8 cellular contexts compared by ENCODE assay signal in the genomic region with DNA sequence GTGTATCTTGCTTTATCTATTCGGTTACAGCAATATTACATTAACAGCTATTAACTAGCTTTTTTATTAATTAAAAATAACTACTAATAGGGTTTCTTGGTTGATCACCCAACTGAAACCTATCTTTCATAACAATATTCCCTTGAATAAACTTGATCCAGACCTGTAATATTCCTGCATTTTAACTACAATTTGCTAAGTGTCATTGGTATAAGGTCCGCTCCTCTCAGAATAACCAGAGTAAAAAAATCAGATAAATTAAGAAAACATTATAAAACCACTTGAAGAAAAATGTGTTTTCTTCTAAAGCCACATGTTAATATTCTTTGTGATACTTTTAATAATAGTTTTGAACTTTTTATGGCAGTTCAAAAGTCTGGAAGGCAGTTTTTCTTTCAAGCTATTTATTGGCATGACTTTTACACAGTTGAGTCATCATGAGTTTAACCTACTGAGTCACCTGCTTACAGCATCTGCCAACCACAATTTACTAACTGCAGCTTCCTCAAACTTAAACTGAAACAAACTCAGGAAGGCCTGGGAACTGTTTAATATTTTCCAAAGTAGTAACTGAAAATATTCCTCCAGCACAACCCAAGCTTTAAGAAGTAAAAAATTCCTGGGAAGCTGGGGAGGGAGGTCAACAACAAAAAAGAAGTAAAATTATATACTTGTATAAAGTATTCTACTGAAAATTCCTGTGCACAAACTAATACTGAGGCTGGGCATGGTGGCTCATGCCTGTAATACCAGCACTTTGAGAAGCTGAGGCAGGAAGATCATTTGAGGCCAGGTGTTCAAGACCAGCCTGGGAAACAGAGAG.
DNase-seq lines count a peak whose midpoint lies in the region; ATAC-seq and TF ChIP-seq lines count a peak whose summit lies in the region.

No MANE protein-coding gene starts in this region.

- H3K36me3 Mint-ChIP-seq in T-helper 2 cell treated with Interferon-gamma antibody and Interleukin-4, amounts not matched to agents 5 μg/mL and 100 μg/mL, for 36 hours (ENCODE audit: low read depth) = peaks cover 16% of the 10 kb centered on the region

- no peaks in the 10 kb centered on the region for H3K9me3 Mint-ChIP-seq in T-helper 2 cell treated with Interferon-gamma antibody and Interleukin-4, amounts not matched to agents 5 μg/mL and 100 μg/mL, for 36 hours

- peak overlapping the region; percentile 51 for H3K4me3 Mint-ChIP-seq in T-helper 2 cell treated with Interferon-gamma antibody and Interleukin-4, amounts not matched to agents 5 μg/mL and 100 μg/mL, for 36 hours

- H3K4me3 ChIP-seq in skeletal muscle satellite cell (ENCODE audit: low read length) = no peak overlapping the region

- H3K9ac ChIP-seq in skeletal muscle satellite cell (ENCODE audit: low read depth, low read length) = no peak overlapping the region

- H3K4me1 ChIP-seq in foreskin keratinocyte (peaks cover 24% of the 10 kb centered on the region), skeletal muscle satellite cell (ENCODE audit: control insufficient read depth, insufficient read depth, low read length) (peaks cover 22% of the 10 kb centered on the region)

- no peak for TF ChIP-seq CTCF in foreskin keratinocyte (conservative IDR thresholded peaks at IDR 0.05)

- no peaks in the 10 kb centered on the region for H3K27me3 Mint-ChIP-seq in T-helper 2 cell treated with Interferon-gamma antibody and Interleukin-4, amounts not matched to agents 5 μg/mL and 100 μg/mL, for 36 hours (ENCODE audit: low read depth)

- H3K9me3 ChIP-seq in skeletal muscle satellite cell (replicated peaks; ENCODE audit: low read length) = no peaks in the 10 kb centered on the region

- no peaks in the 10 kb centered on the region for H3K27me3 ChIP-seq in foreskin keratinocyte
- H3K27me3 ChIP-seq in skeletal muscle satellite cell (ENCODE audit: control insufficient read depth, insufficient read depth, low read length) = no peaks in the 10 kb centered on the region

- H3K27ac Mint-ChIP-seq in T-helper 2 cell treated with Interferon-gamma antibody and Interleukin-4, amounts not matched to agents 5 μg/mL and 100 μg/mL, for 36 hours = peak overlapping the region; percentile 71

- H3K4me1 Mint-ChIP-seq in T-helper 2 cell treated with Interferon-gamma antibody and Interleukin-4, amounts not matched to agents 5 μg/mL and 100 μg/mL, for 36 hours (ENCODE audit: low read depth) = peaks cover 43% of the 10 kb centered on the region

- H3K36me3 ChIP-seq in skeletal muscle satellite cell (ENCODE audit: insufficient read depth, low read length) = no peaks in the 10 kb centered on the region

- H3K4me2 ChIP-seq in skeletal muscle satellite cell (ENCODE audit: low read length) = peak overlapping the region; percentile 65

- DNase-seq in DMS53 treated with DMSO at 0.1 percent for 48 hours (lab: John Stamatoyannopoulos, UW; ENCODE audit: unreplicated experiment) (peak; percentile 53), foreskin keratinocyte (peak; percentile 68 to 86), cerebellar nuclear complex (lab: John Stamatoyannopoulos, UW) (no peak), NCI-H1105 (lab: John Stamatoyannopoulos, UW) (no peak)
- peak; percentile 37 for DNase-seq in T-helper 2 cell treated with Interferon-gamma antibody and Interleukin-4, amounts not matched to agents 5 μg/mL and 100 μg/mL, for 36 hours (ENCODE audit: low spot score)

- H3K27ac ChIP-seq in foreskin keratinocyte = peak overlapping the region; percentile 50

- ATAC-seq in GM19467 (IDR thresholded peaks at IDR 0.05; ENCODE audit: unreplicated experiment) (peak; percentile 76), HG03558 (IDR thresholded peaks at IDR 0.05; ENCODE audit: extremely low read depth, unreplicated experiment) (peak; percentile 80), foreskin keratinocyte (peak; percentile 95)

Comparison
In these comparisons a context has a peak if more than half of its experiments do, and no peak if none do; other contexts are left out.
1. DNase-seq: peak in DMS53 treated with DMSO at 0.1 percent for 48 hours (single experiment), T-helper 2 cell treated with Interferon-gamma antibody and Interleukin-4, amounts not matched to agents 5 μg/mL and 100 μg/mL, for 36 hours (single experiment) and foreskin keratinocyte (2 of 2); none in cerebellar nuclear complex (0 of 2) and NCI-H1105 (single experiment).
2. Peak in every context shown above with its lines, with median percentiles within 50 percentile points of each other: ATAC-seq.